ENCODE assay signal across 31 cellular contexts in the genomic region with DNA sequence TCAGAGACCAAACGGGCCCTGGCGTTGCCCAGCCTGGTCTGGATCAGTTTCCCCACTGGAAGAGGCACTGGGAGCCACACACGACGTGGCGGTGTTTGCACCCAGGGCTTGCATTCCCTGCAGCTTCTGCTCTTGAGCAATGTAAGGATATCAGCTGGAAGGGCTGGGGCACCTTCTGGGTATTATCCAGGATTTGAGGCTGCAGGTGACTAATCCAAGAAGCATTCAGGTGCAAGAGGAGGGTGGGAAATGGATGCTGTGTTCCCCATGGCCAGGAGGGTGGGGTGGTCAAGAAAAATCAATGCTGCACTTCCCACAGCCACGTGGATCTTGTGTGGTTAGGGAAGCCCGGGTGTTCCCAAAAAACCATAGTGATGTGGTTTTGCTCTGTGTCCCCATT.
"Had no signal": no experiment of that assay in that cellular context is flagged by ENCODE, and none has a peak within 500 bp of the region (broad histone marks: within the 10 kb centered on the region; RNA-seq: fewer than 3 reads in every experiment).

No MANE protein-coding gene starts in this region.

- H3K27ac ChIP-seq: adrenal gland, Peyer's patch had no signal

- H3K36me3 ChIP-seq: adrenal gland, Peyer's patch had no signal

- H3K4me3 Mint-ChIP-seq: activated CD4-positive, alpha-beta T cell treated with anti-CD3 and anti-CD28 coated beads, Interleukin-2, amount 10 ng/mL, durations not matched to agents 24 days and 14 days; activated CD8-positive, alpha-beta T cell treated with anti-CD3 and anti-CD28 coated beads for 36 hours; activated naive CD4-positive, alpha-beta T cell treated with anti-CD3 and anti-CD28 coated beads for 36 hours; activated T-cell treated with anti-CD3 and anti-CD28 coated beads, Interleukin-2, amount 50 U/mL, for 24 hours; brain; T-helper 1 cell treated with Interleukin-12 subunit alpha and Interleukin-12 subunit beta and Interleukin-4 antibody, amounts not matched to agents 30 μg/mL and 1 μg/mL, for 36 hours; T-helper 2 cell treated with Interferon-gamma antibody and Interleukin-4, amounts not matched to agents 5 μg/mL and 100 μg/mL, for 36 hours had no signal

- H3K36me3 Mint-ChIP-seq: activated naive CD4-positive, alpha-beta T cell treated with anti-CD3 and anti-CD28 coated beads, Interleukin-2, amount 50 U/mL, for 72 hours; brain had no signal

- H3K4me1 ChIP-seq: adrenal gland, Peyer's patch had no signal

- H3K27me3 ChIP-seq: adrenal gland, Peyer's patch had no signal

- H3K4me1 Mint-ChIP-seq: activated CD4-positive, alpha-beta T cell treated with anti-CD3 and anti-CD28 coated beads, Interleukin-2, amount 10 ng/mL, durations not matched to agents 24 days and 14 days; brain had no signal

- H3K27me3 Mint-ChIP-seq: activated CD4-positive, alpha-beta T cell treated with anti-CD3 and anti-CD28 coated beads, Interleukin-2, amount 10 ng/mL, durations not matched to agents 24 days and 14 days had no signal

- H3K9me3 ChIP-seq: Peyer's patch had no signal

- DNase-seq: activated CD4-positive, alpha-beta T cell treated with anti-CD3 and anti-CD28 coated beads, Interleukin-2, amount 10 ng/mL, durations not matched to agents 24 days and 14 days; activated CD4-positive, alpha-beta T cell treated with anti-CD3 and anti-CD28 coated beads, Interleukin-2, amount 50 U/mL, for 4 hours; activated CD8-positive, alpha-beta T cell treated with anti-CD3 and anti-CD28 coated beads for 36 hours; activated gamma-delta T cell treated with Interleukin-2 at 50 U/mL for 16 hours; activated naive CD4-positive, alpha-beta T cell treated with anti-CD3 and anti-CD28 coated beads for 36 hours; activated T-cell treated with anti-CD3 and anti-CD28 coated beads, Interleukin-2, amount 50 U/mL, for 24 hours; adrenal gland; anterior cingulate cortex; central memory CD4-positive, alpha-beta T cell; Kasumi-1; KG1; MM.1S; MV-4-11; NCI-H1092; NCI-H1436 treated with DMSO at 0.1 percent for 48 hours; NCI-H1694 treated with DMSO at 0.1 percent for 48 hours; NCI-H2029; NCI-H510A; NCI-H526; NCI-H748 treated with DMSO at 0.1 percent for 48 hours; NK-92 treated with Interleukin-12 subunit alpha and Interleukin-12 subunit beta, amount 100 ng/mL, for 24 hours; PC-3; Peyer's patch; RPMI8226; SIG-M5 had no signal

- H3K4me3 ChIP-seq: adrenal gland, Peyer's patch had no signal

- H3K27ac Mint-ChIP-seq: activated CD4-positive, alpha-beta T cell treated with anti-CD3 and anti-CD28 coated beads, Interleukin-2, amount 10 ng/mL, durations not matched to agents 24 days and 14 days; activated CD8-positive, alpha-beta T cell treated with anti-CD3 and anti-CD28 coated beads for 36 hours; activated naive CD4-positive, alpha-beta T cell treated with anti-CD3 and anti-CD28 coated beads for 36 hours; activated naive CD4-positive, alpha-beta T cell treated with anti-CD3 and anti-CD28 coated beads, Interleukin-2, amount 50 U/mL, for 72 hours; activated T-cell treated with anti-CD3 and anti-CD28 coated beads, Interleukin-2, amount 50 U/mL, for 24 hours; brain; T-helper 1 cell treated with Interleukin-12 subunit alpha and Interleukin-12 subunit beta and Interleukin-4 antibody, amounts not matched to agents 30 μg/mL and 1 μg/mL, for 36 hours; T-helper 2 cell treated with Interferon-gamma antibody and Interleukin-4, amounts not matched to agents 5 μg/mL and 100 μg/mL, for 36 hours had no signal

- H3K9me3 Mint-ChIP-seq: activated CD4-positive, alpha-beta T cell treated with anti-CD3 and anti-CD28 coated beads, Interleukin-2, amount 10 ng/mL, durations not matched to agents 24 days and 14 days; activated CD8-positive, alpha-beta T cell treated with anti-CD3 and anti-CD28 coated beads for 36 hours; activated naive CD4-positive, alpha-beta T cell treated with anti-CD3 and anti-CD28 coated beads for 36 hours; activated naive CD4-positive, alpha-beta T cell treated with anti-CD3 and anti-CD28 coated beads, Interleukin-2, amount 50 U/mL, for 72 hours; activated T-cell treated with anti-CD3 and anti-CD28 coated beads, Interleukin-2, amount 50 U/mL, for 24 hours; T-helper 1 cell treated with Interleukin-12 subunit alpha and Interleukin-12 subunit beta and Interleukin-4 antibody, amounts not matched to agents 30 μg/mL and 1 μg/mL, for 36 hours had no signal

- ATAC-seq: activated CD8-positive, alpha-beta T cell treated with anti-CD3 and anti-CD28 coated beads for 36 hours; activated naive CD4-positive, alpha-beta T cell treated with anti-CD3 and anti-CD28 coated beads, Interleukin-2, amount 50 U/mL, for 72 hours; PC-3; Right ventricle myocardium inferior; SK-N-SH treated with all-trans-retinoic acid at 6 μM for 48 hours had no signal
